ENCODE assay signal across 8 cellular contexts in genomic region chr12:57487597-57488396, GRCh38. TPM values are rescaled to one million over a fixed set of nuclear protein-coding genes. Genes with fewer than 3 reads are reported as not detected.
A peak's percentile ranks its signal among the peaks of the same experiment; 100 is the strongest.
DNase-seq lines count a peak whose midpoint lies in the region; ATAC-seq and TF ChIP-seq lines count a peak whose summit lies in the region.

TSS of gene MARS1 (plus strand) at chr12:57488068. CDS start at chr12:57488091, 23 bp downstream.

- POLR2A ChIA-PET in PC-3 (lab: Charles Lee; ENCODE audit: unreplicated experiment), result no interaction called here

- intact Hi-C loops in PC-3 (cut with micrococcal nuclease), result no loop called here

- no peaks in the 10 kb centered on the region for H3K9me2 ChIP-seq in PC-3 (replicated peaks; ENCODE audit: low read length)

- H3K27me3 ChIP-seq in PC-3 (ENCODE audit: low read length), result no peaks in the 10 kb centered on the region

- peak within 1 kb of the TSS; percentile 89 for H3K9ac ChIP-seq in PC-3 (ENCODE audit: low read length)

- H2AFZ ChIP-seq in PC-3 (ENCODE audit: low read length), result peak within 1 kb of the TSS; percentile 73

- TF ChIP-seq CTCF in PC-3 (conservative IDR thresholded peaks at IDR 0.05; ENCODE audit: low read depth, low read length), result peak; percentile 49
- TF ChIP-seq CTCF in epithelial cell of proximal tubule (conservative IDR thresholded peaks at IDR 0.05; ENCODE audit: low read depth, low read length), result no peak

- H3K27ac ChIP-seq in PC-3 (ENCODE audit: low read length), result 0 out of 2 replicates have a peak within 1 kb of the TSS, but pooled peaks have one; percentile 7

- H3K4me3 ChIP-seq in Jurkat, Clone E6-1 (ENCODE audit: low read length), result peak within 1 kb of the TSS; percentile 99
- H3K4me3 ChIP-seq in PC-3 (ENCODE audit: low read length), result peak within 1 kb of the TSS; percentile 91
- peak within 1 kb of the TSS; percentile 72 for H3K4me3 ChIP-seq in epithelial cell of proximal tubule (ENCODE audit: low read depth, low read length)

- peak; percentile 99 for DNase-seq in DMS53 treated with DMSO at 0.1 percent for 48 hours (lab: John Stamatoyannopoulos, UW; ENCODE audit: unreplicated experiment)
- DNase-seq in Jurkat, Clone E6-1 (ENCODE audit: low read depth, low spot score), result peak; percentile 97
- DNase-seq in PC-3, result peak; percentile 98
- DNase-seq in activated T-cell treated with anti-CD3 and anti-CD28 coated beads for 48 hours (ENCODE audit: low read depth), result peak; percentile 89
- DNase-seq in epithelial cell of proximal tubule (ENCODE audit: low read depth), result peak; percentile 71
- DNase-seq in mucosa of gallbladder (ENCODE audit: low spot score), result peak; percentile 96
- peak; percentile 79 to 87 for DNase-seq in stimulated activated CD8-positive, alpha-beta memory T cell treated with anti-CD3 and anti-CD28 coated beads, Interleukin-4, amount 100 ng/mL, for 4 hours (ENCODE audit: low read depth in 2 of 2, low spot score in 1 of 2)

- H3K9me3 ChIP-seq in PC-3 (ENCODE audit: low read length), result no peaks in the 10 kb centered on the region

- CTCF ChIA-PET in PC-3 (lab: Charles Lee), result interaction anchor here (0.6 kb wide), 1 partner anchor 222 kb away, joined by 3 read pairs; no protein-coding TSS in a partner anchor

- peaks cover 27% of the 10 kb centered on the region for H3K36me3 ChIP-seq in PC-3 (ENCODE audit: low read depth, low read length)

- ATAC-seq in GM21619 (IDR thresholded peaks at IDR 0.05; ENCODE audit: unreplicated experiment), result peak; percentile 97
- peak; percentile 98 for ATAC-seq in PC-3

- BruUV-seq in PC-3 (replicated peaks; lab: Mats Ljungman, UMichigan), result no TSS peak

- peaks cover 24% of the 10 kb centered on the region for H3K79me2 ChIP-seq in PC-3 (ENCODE audit: low read length)

- H3F3A ChIP-seq in PC-3 (ENCODE audit: low read length, unreplicated experiment), result no peaks in the 10 kb centered on the region

- peak within 1 kb of the TSS; percentile 93 for H3K4me2 ChIP-seq in PC-3 (ENCODE audit: low read length)

- peaks cover 10% of the 10 kb centered on the region for H3K4me1 ChIP-seq in PC-3 (ENCODE audit: insufficient read depth, low read length)

- no peaks in the 10 kb centered on the region for H4K20me1 ChIP-seq in PC-3 (ENCODE audit: low read length)

RNA-seq across cellular contexts. Expression of gene MARS1, which starts in this region (rescaled TPM):
- 175 TPM for polyA plus RNA-seq in Jurkat, Clone E6-1 (2012; ENCODE audit: insufficient read depth, insufficient read length)
- total RNA-seq in PC-3 (2014; rRNA removed), result 209 and 210 TPM in 2 replicates
- total RNA-seq in epithelial cell of proximal tubule, result 107 and 151 TPM in 2 replicates
- 116 TPM for total RNA-seq in mucosa of gallbladder

Comparison
In these comparisons a context has a peak if more than half of its experiments do, and no peak if none do; other contexts are left out.
1. Peak in every context shown above with its lines: DNase-seq, ATAC-seq, H3K4me3 ChIP-seq and H3K27ac ChIP-seq.